Comparison of ENCODE assay signal across 23 cellular contexts in genomic region chr12:72699362-72699761, GRCh38.
DNase-seq lines count a peak whose midpoint lies in the region; ATAC-seq, FAIRE-seq and TF ChIP-seq lines count a peak whose summit lies in the region.
"Had no signal": no experiment of that assay in that cellular context is flagged by ENCODE, and none has a peak within 500 bp of the region (broad histone marks: within the 10 kb centered on the region; RNA-seq: fewer than 3 reads in every experiment).

No MANE protein-coding gene starts in this region.

- DNase-seq in ELR (ENCODE audit: low read depth) (peak; percentile 19), H9 (no peak), NB4 (ENCODE audit: low read depth) (peak; percentile 3), type B pancreatic cell (ENCODE audit: extremely low spot score, unreplicated experiment) (no peak), pancreas (no peak)
- DNase-seq: C1 segment of cervical spinal cord; CD8-positive, alpha-beta memory T cell; DMS79 treated with DMSO at 0.1 percent for 48 hours; GM23248; IMR-90; NCI-H1048; NCI-H1417 treated with DMSO at 0.1 percent for 48 hours; NCI-H187; NCI-H446; NCI-H526; T-helper 17 cell had no signal

- H3K27me3 ChIP-seq in H9 (ENCODE audit: insufficient read depth, low read length) = no peaks in the 10 kb centered on the region
- no peaks in the 10 kb centered on the region for H3K27me3 ChIP-seq in pancreas
- H3K27me3 ChIP-seq: SJSA1 had no signal

- H3K27ac Mint-ChIP-seq in H9 (no peak overlapping the region), type B pancreatic cell (no peak overlapping the region)
- H3K27ac Mint-ChIP-seq: CD8-positive, alpha-beta memory T cell; T-helper 17 cell had no signal

- H3K9me3 ChIP-seq in H9 (ENCODE audit: control insufficient read depth, low read depth, low read length) = no peaks in the 10 kb centered on the region
- no peaks in the 10 kb centered on the region for H3K9me3 ChIP-seq in pancreas
- H3K9me3 ChIP-seq: HAP-1, SJSA1 had no signal

- H3K27me3 Mint-ChIP-seq in H9 (ENCODE audit: low read depth) = no peaks in the 10 kb centered on the region
- H3K27me3 Mint-ChIP-seq in type B pancreatic cell = no peaks in the 10 kb centered on the region
- H3K27me3 Mint-ChIP-seq: CD8-positive, alpha-beta memory T cell; T-helper 17 cell had no signal

- H2BK15ac ChIP-seq in H9 (ENCODE audit: low read depth, low read length) = no peak overlapping the region

- no peaks in the 10 kb centered on the region for H3K23me2 ChIP-seq in H9 (ENCODE audit: insufficient read length, low read depth, low read length, poor library complexity, severe bottlenecking)

- H3K4me1 ChIP-seq in H9 (ENCODE audit: insufficient read depth, low read length) (no peaks in the 10 kb centered on the region), pancreas (no peaks in the 10 kb centered on the region)
- H3K4me1 ChIP-seq: HAP-1, SJSA1 had no signal

- no peak overlapping the region for H3K18ac ChIP-seq in H9 (ENCODE audit: insufficient read length, low read depth, low read length)

- H3K4ac ChIP-seq in H9 (ENCODE audit: low read depth, low read length) = no peak overlapping the region

- H3K4me3 Mint-ChIP-seq in H9 (no peak overlapping the region), type B pancreatic cell (no peak overlapping the region)
- H3K4me3 Mint-ChIP-seq: CD8-positive, alpha-beta memory T cell; T-helper 17 cell had no signal

- no peak overlapping the region for H2BK20ac ChIP-seq in H9 (ENCODE audit: low read depth, low read length, poor library complexity, severe bottlenecking)

- intact Hi-C loops in pancreas (cut with DNase I) = no loop called here

- H4K5ac ChIP-seq in H9 (ENCODE audit: insufficient read length, low read depth, low read length) = no peak overlapping the region

- H3K4me3 ChIP-seq in NB4 (ENCODE audit: low read depth, low read length) = no peak overlapping the region
- H3K4me3 ChIP-seq in pancreas = no peak overlapping the region
- H3K4me3 ChIP-seq: GM12878, GM23248, HAP-1, SJSA1 had no signal

- H3K4me2 ChIP-seq in H9 (ENCODE audit: insufficient read depth, insufficient read length, low read length) = no peak overlapping the region

- H3K14ac ChIP-seq in H9 (ENCODE audit: insufficient read depth, low read length) = no peak overlapping the region

- no peak overlapping the region for H3K56ac ChIP-seq in H9 (ENCODE audit: insufficient read length, low read depth, low read length)

- no peak overlapping the region for H2AFZ ChIP-seq in H9 (ENCODE audit: low read length)
- H2AFZ ChIP-seq: GM23248 had no signal

- peaks cover 0 to 13% of the 10 kb centered on the region in 2 experiments; a peak in 2 of 4 replicates for H3K4me1 Mint-ChIP-seq in H9
- H3K4me1 Mint-ChIP-seq in type B pancreatic cell (ENCODE audit: unreplicated experiment) = no peaks in the 10 kb centered on the region
- H3K4me1 Mint-ChIP-seq: CD8-positive, alpha-beta memory T cell; T-helper 17 cell had no signal

- no peaks in the 10 kb centered on the region for H3K36me3 ChIP-seq in pancreas
- H3K36me3 ChIP-seq: HAP-1, SJSA1 had no signal

- H3K9me3 Mint-ChIP-seq in H9 = peaks cover 19 to 25% of the 10 kb centered on the region in 2 experiments
- H3K9me3 Mint-ChIP-seq in type B pancreatic cell = peaks cover 3% of the 10 kb centered on the region

- no peak overlapping the region for H3K9ac ChIP-seq in H9 (ENCODE audit: extremely low read depth, insufficient read length, low read length)
- H3K9ac ChIP-seq: GM23248 had no signal

- H3T11ph ChIP-seq in H9 (ENCODE audit: low read length) = no peak overlapping the region

- no CpG with 5 or more reads among the region's 1 CpG for WGBS in H9 (ENCODE audit: extremely low coverage, insufficient read length, low lambda C conversion rate)
- WGBS in pancreas, 2 donors = 80 to 95% methylated on average over 1 of the region's 1 CpG

- no peak for FAIRE-seq in pancreas (lab: Jason Lieb, UNC)
- FAIRE-seq: G401.6, GM12878 had no signal

- H2BK120ac ChIP-seq in H9 (ENCODE audit: low read depth, low read length, poor library complexity, severe bottlenecking) = no peak overlapping the region

- no peak overlapping the region for H4K8ac ChIP-seq in H9 (replicated peaks; ENCODE audit: insufficient read length, low read depth, low read length)

- no peaks in the 10 kb centered on the region for H3K79me2 ChIP-seq in H9 (ENCODE audit: insufficient read depth, low read length)

- no peak overlapping the region for H3K27ac ChIP-seq in H9 (ENCODE audit: insufficient read length, low read depth, low read length)
- no peak overlapping the region for H3K27ac ChIP-seq in pancreas
- H3K27ac ChIP-seq: GM23248, SJSA1 had no signal

- no peak overlapping the region for H2BK12ac ChIP-seq in H9 (ENCODE audit: insufficient read length, low read depth, low read length)

- no peak overlapping the region for H4K91ac ChIP-seq in H9 (ENCODE audit: insufficient read length, low read depth, low read length)

- no peak overlapping the region for H3K23ac ChIP-seq in H9 (ENCODE audit: insufficient read length, low read depth, low read length)

- no peak for TF ChIP-seq POLR2A in NB4 (IDR thresholded peaks at IDR 0.05; ENCODE audit: extremely low read depth, insufficient read length)

- no peaks in the 10 kb centered on the region for H3K79me1 ChIP-seq in H9 (ENCODE audit: insufficient read depth, low read depth, low read length, poor library complexity, severe bottlenecking)

- no peak overlapping the region for H2BK5ac ChIP-seq in H9 (ENCODE audit: insufficient read length, low read length)

- no peaks in the 10 kb centered on the region for H4K20me1 ChIP-seq in H9 (ENCODE audit: control insufficient read depth, insufficient read depth, insufficient read length)

- ATAC-seq in GM21515 (IDR thresholded peaks at IDR 0.05; ENCODE audit: unreplicated experiment) (no peak), pancreas (no peak), GM21786 (IDR thresholded peaks at IDR 0.05; ENCODE audit: unreplicated experiment) (no peak)
- ATAC-seq: GM12878, Right ventricle myocardium inferior, T-helper 17 cell had no signal

- no peak overlapping the region for H2AK5ac ChIP-seq in H9 (ENCODE audit: insufficient read length, low read length)

- peak; percentile 30; the same call in 1 of the 3 replicates for TF ChIP-seq CTCF in H9 (conservative IDR thresholded peaks at IDR 0.05)
- no peak for TF ChIP-seq CTCF in NB4 (IDR thresholded peaks at IDR 0.05; ENCODE audit: low read depth, low read length)
- peak; percentile 28 for TF ChIP-seq CTCF in type B pancreatic cell (conservative IDR thresholded peaks at IDR 0.05)
- TF ChIP-seq CTCF in pancreas (IDR thresholded peaks at IDR 0.05) = no peak

- H3K36me3 Mint-ChIP-seq in H9 (ENCODE audit: insufficient read depth in 1 of 3, low read depth in 3 of 3) (peaks cover 10 to 26% (median 19%) of the 10 kb centered on the region in 3 experiments), type B pancreatic cell (no peaks in the 10 kb centered on the region)
- H3K36me3 Mint-ChIP-seq: CD8-positive, alpha-beta memory T cell had no signal

Comparison
In these comparisons a context has a peak if more than half of its experiments do, and no peak if none do; other contexts are left out.
1. DNase-seq: peak in ELR (single experiment) and NB4 (single experiment); none in H9 (single experiment), type B pancreatic cell (single experiment) and pancreas (0 of 6).
2. CTCF ChIP-seq: peak in H9 (single experiment) and type B pancreatic cell (single experiment); none in NB4 (single experiment) and pancreas (0 of 4).